In genomic region chr21:44527983-44528633, GRCh38 we compare ENCODE assay signal across 1 cellular context.
TF ChIP-seq lines count a peak whose summit lies in the region.

No MANE protein-coding gene starts in this region.

TF ChIP-seq in H1, 55 proteins besides CTCF, POLR2A, EP300 and RAD21:
- no peak for TF ChIP-seq TAF1 (IDR thresholded peaks at IDR 0.05; ENCODE audit: low read depth, low read length)
